In genomic region chr10:5710854-5711253, GRCh38 we compare ENCODE assay signal across 11 cellular contexts. TPM values are rescaled to one million over a fixed set of nuclear protein-coding genes. Genes with fewer than 3 reads are reported as not detected.
DNase-seq lines count a peak whose midpoint lies in the region; ATAC-seq, FAIRE-seq and TF ChIP-seq lines count a peak whose summit lies in the region.
"Had no signal": no experiment of that assay in that cellular context is flagged by ENCODE, and none has a peak within 500 bp of the region (broad histone marks: within the 10 kb centered on the region; RNA-seq: fewer than 3 reads in every experiment).

No MANE protein-coding gene starts in this region.

- peak; percentile 81 for FAIRE-seq in frontal cortex (lab: Jason Lieb, UNC)

- peaks cover 13% of the 10 kb centered on the region for H3K36me3 Mint-ChIP-seq in activated T-cell treated with anti-CD3 and anti-CD28 coated beads, Interleukin-2, amount 50 U/mL, for 4 hours (ENCODE audit: insufficient read depth)
- no peaks in the 10 kb centered on the region for H3K36me3 Mint-ChIP-seq in glutamatergic neuron (ENCODE audit: unreplicated experiment)

- no peaks in the 10 kb centered on the region for H3K36me3 ChIP-seq in uterus

- no peaks in the 10 kb centered on the region for H3K9me3 Mint-ChIP-seq in activated T-cell treated with anti-CD3 and anti-CD28 coated beads, Interleukin-2, amount 50 U/mL, for 4 hours
- peaks cover 0 to 13% of the 10 kb centered on the region in 2 donors for H3K9me3 Mint-ChIP-seq in stimulated activated naive CD8-positive, alpha-beta T cell treated with anti-CD3 and anti-CD28 coated beads, Interleukin-15, amount 100 ng/mL, for 72 hours
- H3K9me3 Mint-ChIP-seq in glutamatergic neuron (ENCODE audit: unreplicated experiment) = no peaks in the 10 kb centered on the region

- no peak for DNase-seq in activated T-cell treated with anti-CD3 and anti-CD28 coated beads, Interleukin-2, amount 50 U/mL, for 4 hours
- DNase-seq in activated T-cell treated with anti-CD3 and anti-CD28 coated beads, Interleukin-2, amount 50 U/mL, for 48 hours = no peak
- DNase-seq in OCI-M1 (lab: John Stamatoyannopoulos, UW) (peak; percentile 62), frontal cortex (ENCODE audit: low spot score in 2 of 2) (no peak), uterus (no peak), glutamatergic neuron (no peak)
- DNase-seq in stimulated activated naive CD8-positive, alpha-beta T cell treated with anti-CD3 and anti-CD28 coated beads, Interleukin-15, amount 100 ng/mL, for 72 hours = no peak
- DNase-seq: NCI-H1105; stimulated activated CD4-positive, alpha-beta T cell treated with anti-CD3 and anti-CD28 coated beads, Interleukin-2, amount 100 ng/mL, for 48 hours; substantia nigra had no signal

- intact Hi-C loops in uterus (cut with DNase I; ENCODE audit: low total_unique reads) = no loop called here

- peaks cover 66% of the 10 kb centered on the region for H3K4me1 Mint-ChIP-seq in activated T-cell treated with anti-CD3 and anti-CD28 coated beads, Interleukin-2, amount 50 U/mL, for 4 hours (ENCODE audit: low read depth)
- H3K4me1 Mint-ChIP-seq in stimulated activated naive CD8-positive, alpha-beta T cell treated with anti-CD3 and anti-CD28 coated beads, Interleukin-15, amount 100 ng/mL, for 72 hours = peaks cover 77% of the 10 kb centered on the region
- H3K4me1 Mint-ChIP-seq in glutamatergic neuron (ENCODE audit: low read depth, unreplicated experiment) = peaks cover 2% of the 10 kb centered on the region

- peak overlapping the region in 1 of 2 donors; percentile 17 for H3K27ac ChIP-seq in uterus

- H3K27me3 ChIP-seq in uterus = no peaks in the 10 kb centered on the region

- ATAC-seq in activated T-cell treated with anti-CD3 and anti-CD28 coated beads, Interleukin-2, amount 50 U/mL, for 4 hours = no peak
- no peak for ATAC-seq in stimulated activated naive CD8-positive, alpha-beta T cell treated with anti-CD3 and anti-CD28 coated beads, Interleukin-15, amount 100 ng/mL, for 72 hours
- ATAC-seq in HG02642 (IDR thresholded peaks at IDR 0.05; ENCODE audit: poor library complexity, unreplicated experiment) = no peak

- no peaks in the 10 kb centered on the region for H3K9me3 ChIP-seq in uterus

- no peak for TF ChIP-seq CTCF in uterus (IDR thresholded peaks at IDR 0.05)
- no peak for TF ChIP-seq CTCF in glutamatergic neuron (IDR thresholded peaks at IDR 0.05; ENCODE audit: partially characterized antibody, unreplicated experiment)

- no peaks in the 10 kb centered on the region for H3K4me1 ChIP-seq in uterus

- TF ChIP-seq POLR2A in uterus (IDR thresholded peaks at IDR 0.05) = no peak

- no peaks in the 10 kb centered on the region for H3K27me3 Mint-ChIP-seq in activated T-cell treated with anti-CD3 and anti-CD28 coated beads, Interleukin-2, amount 50 U/mL, for 4 hours (ENCODE audit: low read depth)
- no peaks in the 10 kb centered on the region for H3K27me3 Mint-ChIP-seq in stimulated activated naive CD8-positive, alpha-beta T cell treated with anti-CD3 and anti-CD28 coated beads, Interleukin-15, amount 100 ng/mL, for 72 hours
- peaks cover 2% of the 10 kb centered on the region for H3K27me3 Mint-ChIP-seq in glutamatergic neuron (ENCODE audit: unreplicated experiment)

- peak overlapping the region; percentile 74 for H3K4me3 Mint-ChIP-seq in activated T-cell treated with anti-CD3 and anti-CD28 coated beads, Interleukin-2, amount 50 U/mL, for 4 hours
- peak overlapping the region; percentile 70 to 75 for H3K4me3 Mint-ChIP-seq in stimulated activated naive CD8-positive, alpha-beta T cell treated with anti-CD3 and anti-CD28 coated beads, Interleukin-15, amount 100 ng/mL, for 72 hours
- no peak overlapping the region for H3K4me3 Mint-ChIP-seq in glutamatergic neuron (ENCODE audit: unreplicated experiment)

- H3K27ac Mint-ChIP-seq in stimulated activated naive CD8-positive, alpha-beta T cell treated with anti-CD3 and anti-CD28 coated beads, Interleukin-15, amount 100 ng/mL, for 72 hours = no peak overlapping the region
- H3K27ac Mint-ChIP-seq in glutamatergic neuron (ENCODE audit: unreplicated experiment) = no peak overlapping the region

- no peak overlapping the region for H3K4me3 ChIP-seq in uterus

RNA-seq across cellular contexts. Expression of gene TASOR2, which starts 26.2 kb away (rescaled TPM):
- 100 to 1,000 TPM in 2 of 3 donors, 10 to 100 TPM in 1; 93.4 to 115 (median 109) TPM for total RNA-seq in activated T-cell treated with anti-CD3 and anti-CD28 coated beads, Interleukin-2, amount 50 U/mL, for 4 hours
- 102 TPM for total RNA-seq in frontal cortex
- 100 to 1,000 TPM in 2 of 4 donors, 10 to 100 TPM in 2; 32.6 to 128 (median 75.1) TPM for total RNA-seq in uterus
- total RNA-seq in glutamatergic neuron (ENCODE audit: unreplicated experiment) = 57.2 TPM

RNA-seq across cellular contexts. Expression of gene ASB13, which starts 44.5 kb away (rescaled TPM):
- total RNA-seq in activated T-cell treated with anti-CD3 and anti-CD28 coated beads, Interleukin-2, amount 50 U/mL, for 4 hours = 10 to 100 TPM in 1 of 3 donors, 1 to 10 TPM in 2; 7.4 to 15.3 (median 8.0) TPM
- total RNA-seq in frontal cortex = 18.8 TPM
- 10 to 100 TPM in 3 of 4 donors, 1 to 10 TPM in 1; 8.7 to 25.7 (median 17.9) TPM for total RNA-seq in uterus
- 13.9 TPM for total RNA-seq in glutamatergic neuron (ENCODE audit: unreplicated experiment)
